ENCODE assay signal across 35 cellular contexts in the genomic region with DNA sequence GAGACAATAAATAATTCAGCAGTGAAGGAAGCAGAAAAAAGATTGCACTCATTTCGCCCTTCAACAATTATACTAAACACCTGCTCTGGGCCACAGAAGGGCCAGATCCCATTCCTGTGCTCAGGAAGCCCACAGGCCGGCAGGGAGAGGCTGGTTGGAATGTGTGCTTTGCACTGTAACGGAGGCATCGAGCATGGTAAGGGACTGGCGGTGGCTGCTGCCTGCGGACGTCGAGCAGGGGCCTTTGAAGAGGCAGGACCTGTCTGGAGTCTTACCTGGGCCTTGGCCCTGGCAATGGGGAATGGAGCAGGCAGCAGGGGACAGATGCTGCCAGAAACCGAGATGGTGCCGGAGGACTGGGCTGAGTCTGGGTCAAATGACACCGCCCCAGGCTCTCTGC.
"Had no signal": no experiment of that assay in that cellular context is flagged by ENCODE, and none has a peak within 500 bp of the region (broad histone marks: within the 10 kb centered on the region; RNA-seq: fewer than 3 reads in every experiment).

No MANE protein-coding gene starts in this region.

- H3K9me3 Mint-ChIP-seq: activated B cell treated with CpG ODN at 0.5 μM for 24 hours; activated CD4-positive, alpha-beta memory T cell treated with anti-CD3 and anti-CD28 coated beads for 36 hours; activated CD4-positive, alpha-beta T cell treated with anti-CD3 and anti-CD28 coated beads, Interleukin-2, amount 10 ng/mL, durations not matched to agents 24 days and 14 days; activated CD8-positive, alpha-beta T cell treated with anti-CD3 and anti-CD28 coated beads for 36 hours; activated naive CD4-positive, alpha-beta T cell treated with anti-CD3 and anti-CD28 coated beads, Interleukin-2, amount 50 U/mL, for 72 hours; activated naive CD8-positive, alpha-beta T cell treated with anti-CD3 and anti-CD28 coated beads for 36 hours; activated T-cell treated with anti-CD3 and anti-CD28 coated beads, Interleukin-2, amount 50 U/mL, for 4 hours; activated T-cell treated with anti-CD3 and anti-CD28 coated beads, Interleukin-2, amount 50 U/mL, for 72 hours; activated T-helper 1 cell treated with anti-CD3 and anti-CD28 coated beads, Interleukin-12 subunit alpha, Interleukin-12 subunit beta, Interleukin-2, Interleukin-4 antibody, amounts not matched to agents 30 ng/mL and 10 ng/mL and 1 ng/mL, durations not matched to agents 14 hours and 24 hours and 36 hours; activated T-helper 17 cell treated with anti-CD3 and anti-CD28 coated beads, Interleukin-2, amount 50 U/mL, for 72 hours; central memory CD8-positive, alpha-beta T cell; T-helper 1 cell treated with Interleukin-12 subunit alpha and Interleukin-12 subunit beta and Interleukin-4 antibody, amounts not matched to agents 30 μg/mL and 1 μg/mL, for 36 hours; T-helper 2 cell treated with Interferon-gamma antibody and Interleukin-4, amounts not matched to agents 5 μg/mL and 100 μg/mL, for 36 hours had no signal

- ATAC-seq: activated CD8-positive, alpha-beta T cell treated with anti-CD3 and anti-CD28 coated beads for 36 hours; activated naive CD4-positive, alpha-beta T cell treated with anti-CD3 and anti-CD28 coated beads, Interleukin-2, amount 50 U/mL, for 72 hours; activated T-cell treated with anti-CD3 and anti-CD28 coated beads, Interleukin-2, amount 50 U/mL, for 4 hours; activated T-cell treated with anti-CD3 and anti-CD28 coated beads, Interleukin-2, amount 50 U/mL, for 72 hours; activated T-helper 17 cell treated with anti-CD3 and anti-CD28 coated beads, Interleukin-2, amount 50 U/mL, for 72 hours had no signal

- H3K4me3 Mint-ChIP-seq: activated B cell treated with CpG ODN at 0.5 μM for 24 hours; activated CD4-positive, alpha-beta memory T cell treated with anti-CD3 and anti-CD28 coated beads for 36 hours; activated CD4-positive, alpha-beta T cell treated with anti-CD3 and anti-CD28 coated beads, Interleukin-2, amount 10 ng/mL, durations not matched to agents 24 days and 14 days; activated CD8-positive, alpha-beta T cell treated with anti-CD3 and anti-CD28 coated beads for 36 hours; activated naive CD8-positive, alpha-beta T cell treated with anti-CD3 and anti-CD28 coated beads for 36 hours; activated T-cell treated with anti-CD3 and anti-CD28 coated beads, Interleukin-2, amount 50 U/mL, for 4 hours; activated T-cell treated with anti-CD3 and anti-CD28 coated beads, Interleukin-2, amount 50 U/mL, for 72 hours; activated T-helper 1 cell treated with anti-CD3 and anti-CD28 coated beads, Interleukin-12 subunit alpha, Interleukin-12 subunit beta, Interleukin-2, Interleukin-4 antibody, amounts not matched to agents 30 ng/mL and 10 ng/mL and 1 ng/mL, durations not matched to agents 14 hours and 24 hours and 36 hours; activated T-helper 17 cell treated with anti-CD3 and anti-CD28 coated beads, Interleukin-2, amount 50 U/mL, for 72 hours; brain; central memory CD8-positive, alpha-beta T cell; T-helper 1 cell treated with Interleukin-12 subunit alpha and Interleukin-12 subunit beta and Interleukin-4 antibody, amounts not matched to agents 30 μg/mL and 1 μg/mL, for 36 hours; T-helper 2 cell treated with Interferon-gamma antibody and Interleukin-4, amounts not matched to agents 5 μg/mL and 100 μg/mL, for 36 hours had no signal

- H3K27me3 Mint-ChIP-seq: brain had no signal

- H3K4me3 ChIP-seq: adrenal gland, ascending aorta, cardiac muscle cell had no signal

- DNase-seq: activated B cell treated with CpG ODN at 0.5 μM for 24 hours; activated CD4-positive, alpha-beta memory T cell treated with anti-CD3 and anti-CD28 coated beads for 36 hours; activated CD4-positive, alpha-beta T cell treated with anti-CD3 and anti-CD28 coated beads for 4 hours; activated CD4-positive, alpha-beta T cell treated with anti-CD3 and anti-CD28 coated beads, Interleukin-2, amount 10 ng/mL, durations not matched to agents 24 days and 14 days; activated CD4-positive, alpha-beta T cell treated with anti-CD3 and anti-CD28 coated beads, Interleukin-2, amount 50 U/mL, for 1 hour; activated CD4-positive, alpha-beta T cell treated with anti-CD3 and anti-CD28 coated beads, Interleukin-2, amount 50 U/mL, for 4 hours; activated CD4-positive, CD25-positive, alpha-beta regulatory T cell treated with anti-CD3 and anti-CD28 coated beads, Interleukin-2, amount 50 U/mL, for 72 hours; activated CD8-positive, alpha-beta memory T cell treated with anti-CD3 and anti-CD28 coated beads, Interleukin-2, amount 50 U/mL, for 4 hours; activated CD8-positive, alpha-beta T cell treated with anti-CD3 and anti-CD28 coated beads for 36 hours; activated effector memory CD4-positive, alpha-beta T cell treated with anti-CD3 and anti-CD28 coated beads, Interleukin-2, amount 50 U/mL, for 16 hours; activated gamma-delta T cell treated with Interleukin-2 at 50 U/mL for 16 hours; activated naive CD4-positive, alpha-beta T cell treated with anti-CD3 and anti-CD28 coated beads, Interleukin-2, amount 50 U/mL, for 16 hours; activated naive CD4-positive, alpha-beta T cell treated with Interleukin-2 at 50 U/mL for 16 hours; activated naive CD8-positive, alpha-beta T cell treated with anti-CD3 and anti-CD28 coated beads for 36 hours; activated T-cell treated with anti-CD3 and anti-CD28 coated beads for 4 hours; activated T-cell treated with anti-CD3 and anti-CD28 coated beads, Interleukin-2, amount 50 U/mL, for 1 hour; activated T-cell treated with anti-CD3 and anti-CD28 coated beads, Interleukin-2, amount 50 U/mL, for 4 hours; activated T-cell treated with anti-CD3 and anti-CD28 coated beads, Interleukin-2, amount 50 U/mL, for 72 hours; adrenal gland; amniotic stem cell; caudate nucleus; cerebellar nuclear complex; T-helper 1 cell; T-helper 2 cell; T-helper 9 cell had no signal

- H3K27ac Mint-ChIP-seq: activated B cell treated with CpG ODN at 0.5 μM for 24 hours; activated CD4-positive, alpha-beta memory T cell treated with anti-CD3 and anti-CD28 coated beads for 36 hours; activated CD4-positive, alpha-beta T cell treated with anti-CD3 and anti-CD28 coated beads, Interleukin-2, amount 10 ng/mL, durations not matched to agents 24 days and 14 days; activated CD8-positive, alpha-beta T cell treated with anti-CD3 and anti-CD28 coated beads for 36 hours; activated naive CD4-positive, alpha-beta T cell treated with anti-CD3 and anti-CD28 coated beads, Interleukin-2, amount 50 U/mL, for 72 hours; activated naive CD8-positive, alpha-beta T cell treated with anti-CD3 and anti-CD28 coated beads for 36 hours; activated T-cell treated with anti-CD3 and anti-CD28 coated beads, Interleukin-2, amount 50 U/mL, for 72 hours; activated T-helper 1 cell treated with anti-CD3 and anti-CD28 coated beads, Interleukin-12 subunit alpha, Interleukin-12 subunit beta, Interleukin-2, Interleukin-4 antibody, amounts not matched to agents 30 ng/mL and 10 ng/mL and 1 ng/mL, durations not matched to agents 14 hours and 24 hours and 36 hours; activated T-helper 17 cell treated with anti-CD3 and anti-CD28 coated beads, Interleukin-2, amount 50 U/mL, for 72 hours; T-helper 1 cell treated with Interleukin-12 subunit alpha and Interleukin-12 subunit beta and Interleukin-4 antibody, amounts not matched to agents 30 μg/mL and 1 μg/mL, for 36 hours; T-helper 2 cell treated with Interferon-gamma antibody and Interleukin-4, amounts not matched to agents 5 μg/mL and 100 μg/mL, for 36 hours had no signal

- H3K4me1 ChIP-seq: ascending aorta had no signal

- H3K9me3 ChIP-seq: adrenal gland, ascending aorta had no signal

- H3K4me1 Mint-ChIP-seq: activated B cell treated with CpG ODN at 0.5 μM for 24 hours; activated T-helper 17 cell treated with anti-CD3 and anti-CD28 coated beads, Interleukin-2, amount 50 U/mL, for 72 hours; central memory CD8-positive, alpha-beta T cell had no signal

- H3K36me3 Mint-ChIP-seq: activated CD4-positive, alpha-beta memory T cell treated with anti-CD3 and anti-CD28 coated beads for 36 hours; activated naive CD4-positive, alpha-beta T cell treated with anti-CD3 and anti-CD28 coated beads, Interleukin-2, amount 50 U/mL, for 72 hours; activated naive CD8-positive, alpha-beta T cell treated with anti-CD3 and anti-CD28 coated beads for 36 hours; brain had no signal

- H3K27me3 ChIP-seq: adrenal gland, ascending aorta had no signal

- H3K36me3 ChIP-seq: adrenal gland, ascending aorta, cardiac muscle cell had no signal

- H3K27ac ChIP-seq: adrenal gland, ascending aorta, cardiac muscle cell, VCaP had no signal
